In the genomic region with DNA sequence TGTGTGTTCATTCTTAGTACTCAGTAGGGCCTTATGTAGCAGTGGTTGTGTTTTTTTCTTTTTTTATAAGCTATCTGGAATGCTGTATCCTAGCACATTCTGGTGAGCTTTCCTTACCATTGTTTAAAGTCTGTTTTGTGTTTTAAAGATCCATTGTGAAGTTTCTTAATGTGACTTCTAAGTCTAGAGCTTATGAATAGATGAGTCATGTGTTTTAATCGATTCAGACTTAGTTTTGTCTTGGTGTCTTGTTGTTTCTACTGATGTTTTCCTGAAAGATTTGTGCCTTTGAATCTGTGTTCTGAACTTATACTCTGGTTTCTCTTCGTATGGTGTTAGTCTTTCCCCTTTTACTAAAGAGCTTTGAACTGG, we compare ENCODE assay signal across 10 cellular contexts. TPM values are rescaled to one million over a fixed set of nuclear protein-coding genes. Genes with fewer than 3 reads are reported as not detected.
DNase-seq lines count a peak whose midpoint lies in the region; ATAC-seq and TF ChIP-seq lines count a peak whose summit lies in the region.
"Had no signal": no experiment of that assay in that cellular context is flagged by ENCODE, and none has a peak within 500 bp of the region (broad histone marks: within the 10 kb centered on the region; RNA-seq: fewer than 3 reads in every experiment).

No MANE protein-coding gene starts in this region.

- DNase-seq in activated T-cell treated with anti-CD3 and anti-CD28 coated beads, Interleukin-2, amount 50 U/mL, for 4 hours: no peak
- no peak for DNase-seq in activated T-cell treated with anti-CD3 and anti-CD28 coated beads, Interleukin-2, amount 50 U/mL, for 48 hours
- DNase-seq in T-cell (no peak), fibroblast of the aortic adventitia (ENCODE audit: low read depth) (peak; percentile 76)
- DNase-seq: effector CD4-positive, alpha-beta T cell; NCI-H774 had no signal

- H3K27ac Mint-ChIP-seq in T-cell: peak overlapping the region; percentile 82 to 86
- peak overlapping the region; percentile 94 for H3K27ac Mint-ChIP-seq in stimulated activated memory B cell treated with anti-CD40 and anti-IgM and Interleukin-4, amounts not matched to agents 10 μg/mL and 1 μg/mL and 100 μg/mL, for 72 hours

- H3K4me3 Mint-ChIP-seq in activated T-cell treated with anti-CD3 and anti-CD28 coated beads, Interleukin-2, amount 50 U/mL, for 4 hours: peak overlapping the region; percentile 55
- peak overlapping the region in 2 of 3 donors; percentile 7 to 29 for H3K4me3 Mint-ChIP-seq in T-cell
- peak overlapping the region; percentile 22 for H3K4me3 Mint-ChIP-seq in stimulated activated memory B cell treated with anti-CD40 and anti-IgM and Interleukin-4, amounts not matched to agents 10 μg/mL and 1 μg/mL and 100 μg/mL, for 72 hours

- no peak for ATAC-seq in activated T-cell treated with anti-CD3 and anti-CD28 coated beads, Interleukin-2, amount 50 U/mL, for 4 hours
- ATAC-seq in T-cell (replicated peaks in 1 of 4) (no peak), HG02885 (IDR thresholded peaks at IDR 0.05; ENCODE audit: poor library complexity, unreplicated experiment) (no peak), GM21825 (IDR thresholded peaks at IDR 0.05; ENCODE audit: unreplicated experiment) (no peak), GM19452 (IDR thresholded peaks at IDR 0.05; ENCODE audit: unreplicated experiment) (no peak)
- no peak for ATAC-seq in stimulated activated memory B cell treated with anti-CD40 and anti-IgM and Interleukin-4, amounts not matched to agents 10 μg/mL and 1 μg/mL and 100 μg/mL, for 72 hours

- POLR2A ChIA-PET in T-cell (lab: Charles Lee): interaction anchor here in 1 of 2 donors (0.6 to 0.7 kb wide), 4 partner anchors 11 to 81 kb away, joined by 3 to 4 read pairs (median 3); no protein-coding TSS in a partner anchor

- no peak for TF ChIP-seq CTCF in fibroblast of the aortic adventitia (IDR thresholded peaks at IDR 0.05; ENCODE audit: insufficient read depth, low read length)

- no peaks in the 10 kb centered on the region for H3K9me3 Mint-ChIP-seq in activated T-cell treated with anti-CD3 and anti-CD28 coated beads, Interleukin-2, amount 50 U/mL, for 4 hours
- H3K9me3 Mint-ChIP-seq in T-cell: no peaks in the 10 kb centered on the region
- no peaks in the 10 kb centered on the region for H3K9me3 Mint-ChIP-seq in stimulated activated memory B cell treated with anti-CD40 and anti-IgM and Interleukin-4, amounts not matched to agents 10 μg/mL and 1 μg/mL and 100 μg/mL, for 72 hours

- peaks cover 84% of the 10 kb centered on the region for H3K4me1 Mint-ChIP-seq in activated T-cell treated with anti-CD3 and anti-CD28 coated beads, Interleukin-2, amount 50 U/mL, for 4 hours (ENCODE audit: low read depth)
- H3K4me1 Mint-ChIP-seq in T-cell: peaks cover 83 to 85% (median 83%) of the 10 kb centered on the region in 3 donors
- H3K4me1 Mint-ChIP-seq in stimulated activated memory B cell treated with anti-CD40 and anti-IgM and Interleukin-4, amounts not matched to agents 10 μg/mL and 1 μg/mL and 100 μg/mL, for 72 hours: peaks cover 80% of the 10 kb centered on the region

- peak overlapping the region; percentile 19 for H3K4me3 ChIP-seq in fibroblast of the aortic adventitia (ENCODE audit: low read depth, low read length)

- CTCF ChIA-PET in T-cell (lab: Charles Lee): interaction anchor here (0.6 to 3.6 kb wide), 8 partner anchors 8 to 112 kb away, joined by 3 to 32 read pairs (median 4); no protein-coding TSS in a partner anchor

- no peaks in the 10 kb centered on the region for H3K27me3 Mint-ChIP-seq in activated T-cell treated with anti-CD3 and anti-CD28 coated beads, Interleukin-2, amount 50 U/mL, for 4 hours (ENCODE audit: low read depth)
- H3K27me3 Mint-ChIP-seq in T-cell: no peaks in the 10 kb centered on the region
- no peaks in the 10 kb centered on the region for H3K27me3 Mint-ChIP-seq in stimulated activated memory B cell treated with anti-CD40 and anti-IgM and Interleukin-4, amounts not matched to agents 10 μg/mL and 1 μg/mL and 100 μg/mL, for 72 hours

- peaks cover 8% of the 10 kb centered on the region for H3K36me3 Mint-ChIP-seq in activated T-cell treated with anti-CD3 and anti-CD28 coated beads, Interleukin-2, amount 50 U/mL, for 4 hours (ENCODE audit: insufficient read depth)
- H3K36me3 Mint-ChIP-seq in T-cell: no peaks in the 10 kb centered on the region
- peaks cover under 1% of the 10 kb centered on the region for H3K36me3 Mint-ChIP-seq in stimulated activated memory B cell treated with anti-CD40 and anti-IgM and Interleukin-4, amounts not matched to agents 10 μg/mL and 1 μg/mL and 100 μg/mL, for 72 hours

RNA-seq across cellular contexts. Expression of a gene that starts 24.5 kb away (rescaled TPM):
- total RNA-seq in activated T-cell treated with anti-CD3 and anti-CD28 coated beads, Interleukin-2, amount 50 U/mL, for 4 hours: 10 to 100 TPM; 67.4 to 78.8 (median 77.0) TPM
- total RNA-seq in T-cell: 100 to 1,000 TPM; 232 to 391 (median 281) TPM
- 87.7 and 89.9 TPM in 2 replicates for total RNA-seq in fibroblast of the aortic adventitia (ENCODE audit: low replicate concordance)
